16 cellular contexts compared by ENCODE assay signal in genomic region chr13:97317933-97318332, GRCh38.
A peak's percentile ranks its signal among the peaks of the same experiment; 100 is the strongest.
DNase-seq lines count a peak whose midpoint lies in the region; ATAC-seq and TF ChIP-seq lines count a peak whose summit lies in the region.
"Had no signal": no experiment of that assay in that cellular context is flagged by ENCODE, and none has a peak within 500 bp of the region (broad histone marks: within the 10 kb centered on the region; RNA-seq: fewer than 3 reads in every experiment).

No MANE protein-coding gene starts in this region.

- H3K79me2 ChIP-seq in GM23248 (ENCODE audit: insufficient read depth): peaks cover 98% of the 10 kb centered on the region

- POLR2A ChIA-PET in IMR-90 (lab: Charles Lee; ENCODE audit: unreplicated experiment): no interaction called here

- H3K4me3 Mint-ChIP-seq in T-helper 17 cell (no peak overlapping the region), memory B cell (no peak overlapping the region)
- H3K4me3 Mint-ChIP-seq: B cell; CD8-positive, alpha-beta T cell; HFFc6 had no signal

- H3K9me3 Mint-ChIP-seq in memory B cell: peaks cover 3% of the 10 kb centered on the region
- H3K9me3 Mint-ChIP-seq: CD8-positive, alpha-beta T cell; HFFc6 had no signal

- H3K56ac ChIP-seq in IMR-90 (ENCODE audit: extremely low read depth, insufficient read depth, low read length): no peak overlapping the region

- H3K4me3 ChIP-seq in IMR-90 (ENCODE audit: insufficient read depth, low read depth, low read length) (no peak overlapping the region), subcutaneous abdominal adipose tissue (ENCODE audit: low read depth in 1 of 5, low read length in 5 of 5) (no peak overlapping the region), GM23248 (no peak overlapping the region)

- H3K4me1 ChIP-seq in IMR-90 (ENCODE audit: control insufficient read depth, insufficient read depth, low read length) (peaks cover 32% of the 10 kb centered on the region), subcutaneous abdominal adipose tissue (ENCODE audit: control insufficient read depth in 5 of 5, insufficient read depth in 5 of 5, low read length in 5 of 5) (peaks cover 0 to 41% (median 37%) of the 10 kb centered on the region in 5 donors), GM23248 (ENCODE audit: insufficient read depth) (peaks cover 3% of the 10 kb centered on the region; the same call in 1 of the 2 replicates)

- H4K20me1 ChIP-seq in IMR-90 (ENCODE audit: insufficient read depth, low read length) (peaks cover 46% of the 10 kb centered on the region), GM23248 (ENCODE audit: insufficient read depth) (peaks cover 7% of the 10 kb centered on the region; the same call in 1 of the 2 replicates)

- H3K9me3 ChIP-seq in IMR-90 (ENCODE audit: control insufficient read depth, insufficient read depth, low read length) (no peaks in the 10 kb centered on the region), T-helper 17 cell (ENCODE audit: control insufficient read depth, low read length, poor library complexity, severe bottlenecking) (no peaks in the 10 kb centered on the region), subcutaneous abdominal adipose tissue (ENCODE audit: control insufficient read depth in 5 of 5, low read length in 5 of 5) (no peaks in the 10 kb centered on the region), GM23248 (ENCODE audit: low read depth) (no peaks in the 10 kb centered on the region)

- no peak for ATAC-seq in IMR-90 (ENCODE audit: low read depth)
- no peak for ATAC-seq in T-helper 17 cell
- no peak for ATAC-seq in memory B cell (ENCODE audit: low read depth)
- ATAC-seq: CD8-positive, alpha-beta T cell had no signal

- H4K8ac ChIP-seq in IMR-90 (ENCODE audit: low read depth in 2 of 2, low read length in 2 of 2): no peak overlapping the region

- in situ Hi-C loops in IMR-90 (cut with MboI; ENCODE audit: low sequenced_read_pairs): no loop called here
- in situ Hi-C loops in GM23248 (cut with MboI): no loop called here

- H2AFZ ChIP-seq in IMR-90 (replicated peaks; ENCODE audit: low read length, poor library complexity) (no peak overlapping the region), GM23248 (no peak overlapping the region)

- H3F3A ChIP-seq in GM23248 (ENCODE audit: insufficient read depth): no peaks in the 10 kb centered on the region

- peak overlapping the region; percentile 49; the same call in 1 of the 2 replicates for H3K18ac ChIP-seq in IMR-90 (ENCODE audit: low read depth, low read length)

- no peaks in the 10 kb centered on the region for H3K9me2 ChIP-seq in GM23248 (ENCODE audit: insufficient read depth)

- no peak for TF ChIP-seq POLR2A in IMR-90 (IDR thresholded peaks at IDR 0.05; ENCODE audit: low read depth, low read length)

- peaks cover 7% of the 10 kb centered on the region for H3K36me3 Mint-ChIP-seq in T-helper 17 cell (ENCODE audit: low read depth)
- peaks cover 26% of the 10 kb centered on the region for H3K36me3 Mint-ChIP-seq in memory B cell

- H3K9me1 ChIP-seq in IMR-90 (ENCODE audit: insufficient read depth, low read length): peaks cover 41% of the 10 kb centered on the region

- H3K79me1 ChIP-seq in IMR-90 (ENCODE audit: low read depth in 1 of 2, low read length in 2 of 2): peaks cover 58 to 84% of the 10 kb centered on the region in 2 experiments

- no TSS peak for BruUV-seq in IMR-90 (replicated peaks; lab: Mats Ljungman, UMichigan)

- H3K27ac ChIP-seq in IMR-90 (ENCODE audit: insufficient read depth, low read length) (no peak overlapping the region), subcutaneous abdominal adipose tissue (ENCODE audit: low read depth, low read length) (peak overlapping the region; percentile 4), GM23248 (no peak overlapping the region)

- no peak for TF ChIP-seq RAD21 in IMR-90 (IDR thresholded peaks at IDR 0.05; ENCODE audit: low read length)

- no peaks in the 10 kb centered on the region for H3K27me3 Mint-ChIP-seq in T-helper 17 cell
- no peaks in the 10 kb centered on the region for H3K27me3 Mint-ChIP-seq in memory B cell
- H3K27me3 Mint-ChIP-seq: B cell had no signal

- no peak overlapping the region for H4K91ac ChIP-seq in IMR-90 (ENCODE audit: insufficient read depth, low read depth, low read length)

- H3K23ac ChIP-seq in IMR-90 (ENCODE audit: low read depth, low read length): peak overlapping the region; percentile 17; the same call in 1 of the 2 replicates

- peak overlapping the region; percentile 18; the same call in 1 of the 2 replicates for H2AK5ac ChIP-seq in IMR-90 (ENCODE audit: low read depth, low read length)

- no peak overlapping the region for H2AK9ac ChIP-seq in IMR-90 (replicated peaks; ENCODE audit: low read depth, low read length, poor library complexity)

- WGBS in IMR-90 (ENCODE audit: extremely low coverage in 2 of 2, insufficient read length in 1 of 2), 2 experiments: no CpG with 5 or more reads among the region's 1 CpG
- WGBS in GM23248 (ENCODE audit: low coverage in 1 of 2, low lambda C conversion rate in 2 of 2, missing lambda C conversion rate in 2 of 2), 2 experiments: 52% methylated on average over 1 of the region's 1 CpG

- peak overlapping the region; percentile 19 for H3K27ac Mint-ChIP-seq in T-helper 17 cell
- peak overlapping the region; percentile 81 for H3K27ac Mint-ChIP-seq in memory B cell
- H3K27ac Mint-ChIP-seq: B cell, HFFc6 had no signal

- no peak for TF ChIP-seq CTCF in IMR-90 (conservative IDR thresholded peaks at IDR 0.05; ENCODE audit: low read depth, low read length)

- no peak overlapping the region for H2BK15ac ChIP-seq in IMR-90 (ENCODE audit: low read depth, low read length)

- peak overlapping the region; percentile 77; the same call in 1 of the 2 replicates for H3K14ac ChIP-seq in IMR-90 (replicated peaks; ENCODE audit: low read depth, low read length)

- H2BK5ac ChIP-seq in IMR-90 (ENCODE audit: low read depth, low read length, poor library complexity, severe bottlenecking): no peak overlapping the region

- no peak overlapping the region; the same call in 1 of the 2 replicates for H3K4ac ChIP-seq in IMR-90 (ENCODE audit: low read depth, low read length)

- dilution Hi-C loops in IMR-90 (cut with HindIII; ENCODE audit: low sequenced_read_pairs, unreplicated experiment): no loop called here

- peak overlapping the region; percentile 16; the same call in 1 of the 2 replicates for H2BK120ac ChIP-seq in IMR-90 (ENCODE audit: low read depth, low read length)

- intact Hi-C loops in IMR-90 (cut with micrococcal nuclease): no loop called here

- H3K4me1 Mint-ChIP-seq in T-helper 17 cell (peaks cover 44% of the 10 kb centered on the region), memory B cell (peaks cover 36% of the 10 kb centered on the region)

- H3K4me2 ChIP-seq in IMR-90 (ENCODE audit: low read depth, low read length): no peak overlapping the region
- H3K4me2 ChIP-seq in GM23248 (ENCODE audit: unreplicated experiment): no peak overlapping the region

- no peak overlapping the region for H2BK20ac ChIP-seq in IMR-90 (ENCODE audit: low read depth, low read length)

- no peaks in the 10 kb centered on the region for H3K27me3 ChIP-seq in IMR-90 (ENCODE audit: control insufficient read depth, insufficient read depth, low read length)
- H3K27me3 ChIP-seq in subcutaneous abdominal adipose tissue (ENCODE audit: control insufficient read depth in 5 of 5, insufficient read depth in 4 of 5, low read length in 5 of 5): no peaks in the 10 kb centered on the region
- no peaks in the 10 kb centered on the region for H3K27me3 ChIP-seq in GM23248 (replicated peaks; ENCODE audit: insufficient read depth)

- CTCF ChIA-PET in IMR-90 (lab: Yijun Ruan, JAX): no interaction called here

- H4K5ac ChIP-seq in IMR-90 (ENCODE audit: low read depth, low read length): no peak overlapping the region

- peaks cover 2% of the 10 kb centered on the region; the same call in 1 of the 2 replicates for H3K36me3 ChIP-seq in IMR-90 (ENCODE audit: control insufficient read depth, insufficient read depth, low read length)
- peaks cover 0 to 5% (median 0%) of the 10 kb centered on the region in 5 donors for H3K36me3 ChIP-seq in subcutaneous abdominal adipose tissue (ENCODE audit: control insufficient read depth in 5 of 5, insufficient read depth in 5 of 5, low read length in 5 of 5)
- 0 out of 2 replicates have a peak, but pooled peaks cover 4% of the 10 kb centered on the region for H3K36me3 ChIP-seq in GM23248 (ENCODE audit: low read depth)

- H3K9ac ChIP-seq in IMR-90 (ENCODE audit: low read depth, low read length) (no peak overlapping the region), subcutaneous abdominal adipose tissue (ENCODE audit: low read length in 5 of 5) (no peak overlapping the region), GM23248 (no peak overlapping the region)

- DNase-seq in IMR-90 (no peak), T-helper 17 cell (no peak), memory B cell (ENCODE audit: low spot score in 2 of 2) (no peak), GM23248 (no peak), NCI-H524 (lab: John Stamatoyannopoulos, UW) (no peak), SKM-1 (lab: John Stamatoyannopoulos, UW; ENCODE audit: unreplicated experiment) (no peak), NCI-H82 (lab: John Stamatoyannopoulos, UW) (no peak)
- DNase-seq: CD8-positive, alpha-beta T cell; COR-L47; DMS153; DMS79 treated with DMSO at 0.1 percent for 48 hours; EL; HCEC 1CT; HFFc6 had no signal

TF ChIP-seq in IMR-90, 13 proteins besides CTCF, POLR2A, EP300 and RAD21:
- TF ChIP-seq RFX5 (IDR thresholded peaks at IDR 0.05; ENCODE audit: low read depth, low read length): no peak
